ENCODE assay signal across 8 cellular contexts in genomic region chr6:33314943-33315752, GRCh38. TPM values are rescaled to one million over a fixed set of nuclear protein-coding genes. Genes with fewer than 3 reads are reported as not detected.
DNase-seq lines count a peak whose midpoint lies in the region; ATAC-seq and TF ChIP-seq lines count a peak whose summit lies in the region.

No MANE protein-coding gene starts in this region.

- WGBS in GM23248 (ENCODE audit: low coverage in 1 of 2, low lambda C conversion rate in 2 of 2, missing lambda C conversion rate in 2 of 2), 2 experiments = 64 to 68% methylated on average over 43 to 47 of the region's 47 CpGs

- peak overlapping the region; percentile 94 for H3K4me3 ChIP-seq in GM23248
- H3K4me3 ChIP-seq in left ventricle myocardium inferior = peak overlapping the region; percentile 88
- peak overlapping the region; percentile 100 for H3K4me3 ChIP-seq in skeletal muscle satellite cell (ENCODE audit: low read length)

- H3K36me3 ChIP-seq in GM23248 (ENCODE audit: low read depth) (peaks cover 13% of the 10 kb centered on the region; the same call in 1 of the 2 replicates), left ventricle myocardium inferior (peaks cover 26% of the 10 kb centered on the region), skeletal muscle satellite cell (ENCODE audit: insufficient read depth, low read length) (peaks cover 17% of the 10 kb centered on the region)

- peak overlapping the region; percentile 91 for H3K9ac ChIP-seq in GM23248
- H3K9ac ChIP-seq in skeletal muscle satellite cell (ENCODE audit: low read depth, low read length) = peak overlapping the region; percentile 96

- H3K4me1 ChIP-seq in GM23248 (ENCODE audit: insufficient read depth) (peaks cover 20% of the 10 kb centered on the region), left ventricle myocardium inferior (peaks cover 94% of the 10 kb centered on the region), skeletal muscle satellite cell (ENCODE audit: control insufficient read depth, insufficient read depth, low read length) (peaks cover 46% of the 10 kb centered on the region)

- no peaks in the 10 kb centered on the region for H3K9me3 ChIP-seq in GM23248 (ENCODE audit: low read depth)
- H3K9me3 ChIP-seq in left ventricle myocardium inferior (replicated peaks) = no peaks in the 10 kb centered on the region
- H3K9me3 ChIP-seq in skeletal muscle satellite cell (replicated peaks; ENCODE audit: low read length) = no peaks in the 10 kb centered on the region

- in situ Hi-C loops in GM23248 (cut with MboI) = no loop called here

- no peaks in the 10 kb centered on the region for H4K20me1 ChIP-seq in GM23248 (ENCODE audit: insufficient read depth)

- H3K4me2 ChIP-seq in GM23248 (ENCODE audit: unreplicated experiment) (peak overlapping the region; percentile 93), skeletal muscle satellite cell (ENCODE audit: low read length) (peak overlapping the region; percentile 98)

- H3K9me2 ChIP-seq in GM23248 (ENCODE audit: insufficient read depth) = no peaks in the 10 kb centered on the region

- intact Hi-C loops in left ventricle myocardium inferior (cut with micrococcal nuclease) = no loop called here

- H3K27me3 ChIP-seq in GM23248 (replicated peaks; ENCODE audit: insufficient read depth) (no peaks in the 10 kb centered on the region), left ventricle myocardium inferior (ENCODE audit: low read depth) (no peaks in the 10 kb centered on the region), skeletal muscle satellite cell (ENCODE audit: control insufficient read depth, insufficient read depth, low read length) (no peaks in the 10 kb centered on the region)

- no peak for ATAC-seq in HG02571 (IDR thresholded peaks at IDR 0.05; ENCODE audit: unreplicated experiment)

- H3K79me2 ChIP-seq in GM23248 (ENCODE audit: insufficient read depth) = peaks cover 61% of the 10 kb centered on the region

- H2AFZ ChIP-seq in GM23248 = peak overlapping the region; percentile 41; the same call in 1 of the 2 replicates

- TF ChIP-seq CTCF in 22Rv1 (IDR thresholded peaks at IDR 0.05) (0 out of 2 replicates have a peak, but pooled peaks have one; percentile 6), left ventricle myocardium inferior (IDR thresholded peaks at IDR 0.05; ENCODE audit: borderline replicate concordance) (no peak)

- DNase-seq in GM23248 = peak; percentile 50
- peak; percentile 38 to 46 for DNase-seq in activated T-cell treated with anti-CD3 and anti-CD28 coated beads, Interleukin-2, amount 50 U/mL, for 48 hours
- peak; percentile 54 for DNase-seq in left ventricle myocardium inferior
- no peak for DNase-seq in GDM1 (lab: John Stamatoyannopoulos, UW)
- DNase-seq in LoVo (ENCODE audit: low spot score) = no peak

- H3K27ac ChIP-seq in 22Rv1 (peak overlapping the region; percentile 98), GM23248 (peak overlapping the region; percentile 90), left ventricle myocardium inferior (replicated peaks) (peak overlapping the region; percentile 96)

- H3F3A ChIP-seq in GM23248 (ENCODE audit: insufficient read depth) = peaks cover 15% of the 10 kb centered on the region

RNA-seq across cellular contexts. Expression of gene TAPBP, which starts 1.3 kb away (rescaled TPM):
- 62.3 and 68.7 TPM in 2 replicates for total RNA-seq in GM23248 (2014; rRNA removed; shearing (Covaris generic))
- polyA plus RNA-seq in GM23248 (2016; fragmentation: Nextera tagmentation; extraction: Ambion mirVana) = 75.8 and 78.4 TPM in 2 replicates
- total RNA-seq in left ventricle myocardium inferior = 92.3 TPM
- 75.8 and 86.9 TPM in 2 replicates for total RNA-seq in skeletal muscle satellite cell (2012; rRNA removed)

RNA-seq across cellular contexts. Expression of gene ZBTB22, which starts 2.4 kb away (rescaled TPM):
- total RNA-seq in GM23248 (2014; rRNA removed; shearing (Covaris generic)) = 15.3 and 18.3 TPM in 2 replicates
- 9.8 and 11.2 TPM in 2 replicates for polyA plus RNA-seq in GM23248 (2016; fragmentation: Nextera tagmentation; extraction: Ambion mirVana)
- total RNA-seq in left ventricle myocardium inferior = 13.3 TPM
- 5.9 and 7.6 TPM in 2 replicates for total RNA-seq in skeletal muscle satellite cell (2012; rRNA removed)

RNA-seq across cellular contexts. Expression of gene DAXX, which starts 7.6 kb away (rescaled TPM):
- total RNA-seq in GM23248 (2014; rRNA removed; shearing (Covaris generic)) = 24.8 and 27.8 TPM in 2 replicates
- polyA plus RNA-seq in GM23248 (2016; fragmentation: Nextera tagmentation; extraction: Ambion mirVana) = 42.2 and 49.3 TPM in 2 replicates
- total RNA-seq in left ventricle myocardium inferior = 17.7 TPM
- total RNA-seq in skeletal muscle satellite cell (2012; rRNA removed) = 46.5 and 52.2 TPM in 2 replicates

RNA-seq across cellular contexts. Expression of gene RGL2, which starts 16.4 kb away (rescaled TPM):
- total RNA-seq in GM23248 (2014; rRNA removed; shearing (Covaris generic)) = 18.5 and 21.1 TPM in 2 replicates
- 22.4 and 23.3 TPM in 2 replicates for polyA plus RNA-seq in GM23248 (2016; fragmentation: Nextera tagmentation; extraction: Ambion mirVana)
- 59.4 TPM for total RNA-seq in left ventricle myocardium inferior
- 13.2 and 17.0 TPM in 2 replicates for total RNA-seq in skeletal muscle satellite cell (2012; rRNA removed)

RNA-seq across cellular contexts. Expression of gene PFDN6, which starts 25.7 kb away (rescaled TPM):
- total RNA-seq in GM23248 (2014; rRNA removed; shearing (Covaris generic)) = 31.9 and 38.7 TPM in 2 replicates
- polyA plus RNA-seq in GM23248 (2016; fragmentation: Nextera tagmentation; extraction: Ambion mirVana) = 7.9 and 9.1 TPM in 2 replicates
- 47.8 TPM for total RNA-seq in left ventricle myocardium inferior
- 43.2 and 46.1 TPM in 2 replicates for total RNA-seq in skeletal muscle satellite cell (2012; rRNA removed)

Comparison
In these comparisons a context has a peak if more than half of its experiments do, and no peak if none do; other contexts are left out.
1. DNase-seq: peak in GM23248 (single experiment), activated T-cell treated with anti-CD3 and anti-CD28 coated beads, Interleukin-2, amount 50 U/mL, for 48 hours (2 of 2) and left ventricle myocardium inferior (single experiment); none in GDM1 (single experiment) and LoVo (single experiment).
2. Peak in every context shown above with its lines, with median percentiles within 50 percentile points of each other: H3K27ac ChIP-seq and H3K4me3 ChIP-seq.